Comparison of ENCODE assay signal across 1 cellular context in genomic region chr16:89294486-89294885, GRCh38.
TF ChIP-seq lines count a peak whose summit lies in the region.

No MANE protein-coding gene starts in this region.

TF ChIP-seq in K562, 482 proteins besides CTCF, POLR2A, EP300 and RAD21:
- no peak for TF ChIP-seq ZNF316 (IDR thresholded peaks at IDR 0.05)
- no peak for TF ChIP-seq NR2C2 (CRISPR knock-in tag; IDR thresholded peaks at IDR 0.05)
- no peak for TF ChIP-seq NR2C2 (tag; IDR thresholded peaks at IDR 0.05)
- TF ChIP-seq RBM22 (IDR thresholded peaks at IDR 0.05; ENCODE audit: low read depth, low read length, poor library complexity, severe bottlenecking): peak; percentile 76
- peak; percentile 65 for TF ChIP-seq POLR2G (IDR thresholded peaks at IDR 0.05; ENCODE audit: low read depth, low read length)
- TF ChIP-seq TSC22D4 (tag; IDR thresholded peaks at IDR 0.05): no peak
- TF ChIP-seq HLTF (IDR thresholded peaks at IDR 0.05): no peak
- TF ChIP-seq ZNF24 (IDR thresholded peaks at IDR 0.05): no peak
